Comparison of ENCODE assay signal across 1 cellular context in genomic region chr21:44874497-44875331, GRCh38.
A peak's percentile ranks its signal among the peaks of the same experiment; 100 is the strongest.
TF ChIP-seq lines count a peak whose summit lies in the region.

No MANE protein-coding gene starts in this region.

TF ChIP-seq in liver, 16 proteins besides CTCF, POLR2A, EP300 and RAD21 (continued from another document):
- TF ChIP-seq REST (IDR thresholded peaks at IDR 0.05) (no peak), HNF4A (conservative IDR thresholded peaks at IDR 0.05) (peak; percentile 45 to 61), TAF1 (conservative IDR thresholded peaks at IDR 0.05) (no peak), NR2F2 (IDR thresholded peaks at IDR 0.05) (peak; percentile 34), RXRA (IDR thresholded peaks at IDR 0.05) (peak; percentile 46 to 63), EGR1 (IDR thresholded peaks at IDR 0.05; ENCODE audit: low read depth in 2 of 2) (peak in 1 of 2 donors; percentile 50), GABPA (IDR thresholded peaks at IDR 0.05 in 1 of 2, conservative IDR thresholded peaks at IDR 0.05 in 1 of 2) (peak; percentile 22 to 26), ATF3 (IDR thresholded peaks at IDR 0.05) (no peak), JUND (IDR thresholded peaks at IDR 0.05) (no peak), HNF4G (IDR thresholded peaks at IDR 0.05) (no peak)
